2 cellular contexts compared by ENCODE assay signal in genomic region chr2:37457401-37457901, GRCh38.
TF ChIP-seq lines count a peak whose summit lies in the region.

No MANE protein-coding gene starts in this region.

TF ChIP-seq in A549, 52 proteins besides CTCF, POLR2A, EP300 and RAD21 (continued from another document):
- no peak for TF ChIP-seq EHMT2 (IDR thresholded peaks at IDR 0.05; ENCODE audit: low read depth)
- no peak for TF ChIP-seq CBX2 (IDR thresholded peaks at IDR 0.05; ENCODE audit: borderline replicate concordance, low read depth)
- no peak for TF ChIP-seq BHLHE40 (IDR thresholded peaks at IDR 0.05; ENCODE audit: low read depth, low read length)
- TF ChIP-seq TFCP2L1 (CRISPR knock-in tag; IDR thresholded peaks at IDR 0.05): no peak
- no peak for TF ChIP-seq NFE2L2 (conservative IDR thresholded peaks at IDR 0.05; ENCODE audit: low read length)
- no peak for TF ChIP-seq ZNF302 (CRISPR knock-in tag; IDR thresholded peaks at IDR 0.05)
- TF ChIP-seq ELK1 (IDR thresholded peaks at IDR 0.05; ENCODE audit: low read depth, low read length): no peak
- TF ChIP-seq HMGXB4 (CRISPR knock-in tag; IDR thresholded peaks at IDR 0.05; ENCODE audit: borderline replicate concordance): no peak
- no peak for TF ChIP-seq CHD2 (IDR thresholded peaks at IDR 0.05; ENCODE audit: low read length, partially characterized antibody)
- TF ChIP-seq RNF2 (IDR thresholded peaks at IDR 0.05; ENCODE audit: borderline replicate concordance, low read depth): no peak

TF ChIP-seq in GM12878, 131 proteins besides CTCF, POLR2A, EP300 and RAD21 (continued from another document):
- TF ChIP-seq CREB1 (IDR thresholded peaks at IDR 0.05; ENCODE audit: low read depth) (no peak), MTA2 (IDR thresholded peaks at IDR 0.05; ENCODE audit: low read depth) (no peak), NFXL1 (IDR thresholded peaks at IDR 0.05; ENCODE audit: borderline replicate concordance) (no peak), NR2C1 (IDR thresholded peaks at IDR 0.05) (no peak), ZBTB4 (CRISPR knock-in tag; IDR thresholded peaks at IDR 0.05) (no peak), ATF3 (IDR thresholded peaks at IDR 0.05; ENCODE audit: borderline replicate concordance, extremely low read depth, low read depth, low read length) (no peak), CBFB (IDR thresholded peaks at IDR 0.05; ENCODE audit: low read depth) (no peak), SP1 (IDR thresholded peaks at IDR 0.05; ENCODE audit: low read depth, low read length) (no peak), TAF1 (IDR thresholded peaks at IDR 0.05; ENCODE audit: borderline replicate concordance, low read depth, low read length) (no peak), IRF3 (IDR thresholded peaks at IDR 0.05) (no peak), NRF1 (conservative IDR thresholded peaks at IDR 0.05; ENCODE audit: low read depth, low read length) (no peak), JUND (IDR thresholded peaks at IDR 0.05; ENCODE audit: low read depth, low read length) (no peak), TCF3 (IDR thresholded peaks at IDR 0.05; ENCODE audit: borderline replicate concordance, insufficient read depth, low read depth, low read length) (no peak), HCFC1 (IDR thresholded peaks at IDR 0.05; ENCODE audit: low read length) (no peak)
